Comparison of ENCODE assay signal across 8 cellular contexts in the genomic region with DNA sequence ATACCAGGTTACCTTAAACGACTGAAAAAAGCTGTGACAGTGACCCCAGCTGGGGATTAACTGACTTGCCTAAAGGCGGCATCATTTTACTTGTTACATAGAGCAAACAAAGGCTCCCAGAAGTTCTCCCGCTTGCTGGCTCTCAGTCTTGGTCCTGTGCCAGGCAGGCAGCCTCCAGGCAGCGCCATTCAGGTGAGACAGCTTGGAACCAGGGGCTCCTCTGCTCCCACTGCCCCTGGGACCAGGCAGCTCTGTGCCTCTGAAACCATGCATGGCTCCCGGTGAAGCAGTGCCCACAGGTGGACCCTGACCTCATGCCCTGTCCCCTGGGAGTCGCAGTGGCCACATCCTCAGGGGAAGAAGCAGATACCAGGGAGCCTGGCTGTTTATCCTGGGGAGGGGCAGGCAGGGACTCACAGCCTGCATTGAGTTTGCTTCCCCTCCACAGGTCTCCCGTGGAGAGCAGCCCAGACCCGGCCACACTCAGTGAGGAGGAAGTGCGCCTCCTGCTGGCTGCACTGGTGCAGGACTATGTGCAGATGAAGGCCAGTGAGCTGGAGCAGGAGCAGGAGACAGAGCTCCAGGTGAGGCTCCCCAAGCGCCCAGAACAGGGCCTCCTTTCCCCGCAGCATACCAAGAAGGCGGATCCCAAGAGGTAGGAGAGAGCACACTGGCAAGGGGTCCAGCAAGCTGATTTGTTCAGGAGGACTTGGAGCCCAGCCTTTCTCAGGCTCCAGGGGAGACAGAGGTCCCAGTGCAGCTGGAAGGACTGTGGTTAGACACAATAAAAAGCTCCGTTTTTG. TPM values are rescaled to one million over a fixed set of nuclear protein-coding genes. Genes with fewer than 3 reads are reported as not detected.
A peak's percentile ranks its signal among the peaks of the same experiment; 100 is the strongest.
DNase-seq lines count a peak whose midpoint lies in the region; ATAC-seq and TF ChIP-seq lines count a peak whose summit lies in the region.

No MANE protein-coding gene starts in this region.

- no peaks in the 10 kb centered on the region for H3K9me3 ChIP-seq in psoas muscle

- 30 to 36% (median 34%) methylated on average over 13 of the region's 13 CpGs for WGBS in psoas muscle, 3 donors

- H3K27me3 ChIP-seq in psoas muscle (ENCODE audit: insufficient read depth in 3 of 3, low read length in 2 of 3) = peaks cover 0 to 4% (median 0%) of the 10 kb centered on the region in 3 donors

- H3K9me3 Mint-ChIP-seq in glutamatergic neuron (ENCODE audit: unreplicated experiment) = peaks cover 8% of the 10 kb centered on the region

- no peaks in the 10 kb centered on the region for H3K36me3 ChIP-seq in psoas muscle (ENCODE audit: insufficient read depth in 1 of 2, low read depth in 1 of 2)

- in situ Hi-C loops in KBM-7 (cut with MboI; ENCODE audit: low pct_unique_long_range_greater_than_20kb, low sequenced_read_pairs) = no loop called here

- intact Hi-C loops in psoas muscle (cut with DNase I) = loop anchor here (1.0 to 10.0 kb wide), 7 partner anchors 115 to 370 kb away; no protein-coding TSS in a partner anchor

- peaks cover 10% of the 10 kb centered on the region for H3K27me3 Mint-ChIP-seq in glutamatergic neuron (ENCODE audit: unreplicated experiment)

- H3K4me3 Mint-ChIP-seq in glutamatergic neuron (ENCODE audit: unreplicated experiment) = no peak overlapping the region

- H3K27ac ChIP-seq in psoas muscle = no peak overlapping the region

- DNase-seq in DMS53 treated with DMSO at 0.1 percent for 48 hours (lab: John Stamatoyannopoulos, UW; ENCODE audit: unreplicated experiment) (peak; percentile 57), KBM-7 (peak; percentile 81), RPMI7951 (ENCODE audit: low read depth) (peak; percentile 21), glutamatergic neuron (peak; percentile 85), psoas muscle (peak; percentile 74 to 80), cerebellar nuclear complex (lab: John Stamatoyannopoulos, UW) (no peak)
- peak; percentile 73 for DNase-seq in activated effector memory CD4-positive, alpha-beta T cell treated with Interleukin-2 at 50 U/mL for 16 hours

- TF ChIP-seq CTCF in glutamatergic neuron (IDR thresholded peaks at IDR 0.05; ENCODE audit: partially characterized antibody, unreplicated experiment) = peak; percentile 85
- TF ChIP-seq CTCF in psoas muscle (IDR thresholded peaks at IDR 0.05) = peak; percentile 63

- ATAC-seq in GM21529 (IDR thresholded peaks at IDR 0.05; ENCODE audit: unreplicated experiment) (peak; percentile 49), psoas muscle (peak; percentile 72 to 77 (median 75))

- H3K4me1 Mint-ChIP-seq in glutamatergic neuron (ENCODE audit: low read depth, unreplicated experiment) = peaks cover 4% of the 10 kb centered on the region

- H3K4me3 ChIP-seq in psoas muscle = no peak overlapping the region

- H3K27ac Mint-ChIP-seq in glutamatergic neuron (ENCODE audit: unreplicated experiment) = no peak overlapping the region

- no peaks in the 10 kb centered on the region for H3K36me3 Mint-ChIP-seq in glutamatergic neuron (ENCODE audit: unreplicated experiment)

- no peaks in the 10 kb centered on the region for H3K4me1 ChIP-seq in psoas muscle

RNA-seq across cellular contexts. Expression of a gene that starts 15.6 kb away (rescaled TPM):
- total RNA-seq in RPMI7951 (2014; rRNA removed; shearing (Covaris generic)) = 4.8 and 5.6 TPM in 2 replicates
- total RNA-seq in glutamatergic neuron (ENCODE audit: unreplicated experiment) (23.5 TPM), psoas muscle (1 to 10 TPM; 5.2 to 7.9 (median 7.0) TPM)
- 10 to 100 TPM in 1 of 3 donors, 1 to 10 TPM in 2; 3.1 to 12.6 (median 6.4) TPM for polyA plus RNA-seq in psoas muscle

Comparison
In these comparisons a context has a peak if more than half of its experiments do, and no peak if none do; other contexts are left out.
1. DNase-seq: peak in DMS53 treated with DMSO at 0.1 percent for 48 hours (single experiment), KBM-7 (single experiment), RPMI7951 (single experiment), activated effector memory CD4-positive, alpha-beta T cell treated with Interleukin-2 at 50 U/mL for 16 hours (single experiment), glutamatergic neuron (single experiment) and psoas muscle (2 of 2); none in cerebellar nuclear complex (0 of 2).